29 cellular contexts compared by ENCODE assay signal in the genomic region with DNA sequence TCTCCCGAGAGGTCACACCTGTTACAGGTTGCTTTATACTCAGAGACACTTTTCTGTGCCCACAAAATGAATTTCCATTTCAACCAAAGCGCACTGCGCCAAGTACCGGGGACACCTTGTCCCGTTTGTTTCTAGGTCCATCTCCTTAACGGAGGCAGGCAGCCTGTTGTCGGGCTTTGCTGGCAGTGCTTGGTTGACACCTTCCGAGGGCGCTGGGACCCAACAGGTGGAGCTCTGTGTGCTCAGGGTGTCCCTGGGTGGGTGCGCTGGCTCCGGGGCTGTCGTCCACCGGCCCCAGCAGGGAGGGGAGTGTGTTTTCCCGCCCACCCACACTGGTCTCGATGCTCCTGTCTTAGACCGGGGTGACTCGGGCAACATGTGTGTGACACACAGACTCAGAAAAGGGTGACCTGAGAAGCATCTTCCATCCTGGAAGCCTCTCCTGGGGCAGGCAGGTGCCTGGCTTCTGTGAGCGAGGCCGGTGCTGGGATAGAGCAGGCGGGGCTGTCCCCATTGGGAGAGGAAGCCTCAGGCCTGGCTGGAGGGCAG. TPM values are rescaled to one million over a fixed set of nuclear protein-coding genes. Genes with fewer than 3 reads are reported as not detected.
"Had no signal": no experiment of that assay in that cellular context is flagged by ENCODE, and none has a peak within 500 bp of the region (broad histone marks: within the 10 kb centered on the region; RNA-seq: fewer than 3 reads in every experiment).

No MANE protein-coding gene starts in this region.

- H3K27ac Mint-ChIP-seq: dendritic cell treated with granulocyte-macrophage colony-stimulating factor and Interleukin-4, amounts not matched to agents 40 ng/mL and 50 ng/mL, for 4 days had no signal

- H3K27ac ChIP-seq: colonic mucosa, epithelial cell of prostate, esophagus squamous epithelium, gastrocnemius medialis, heart right ventricle, left lung, lower lobe of right lung had no signal

- ATAC-seq: esophagus mucosa, gastrocnemius medialis, heart right ventricle, left cardiac atrium, left lung, left ventricle myocardium superior, lower lobe of right lung had no signal

- H3K9me3 Mint-ChIP-seq: dendritic cell treated with granulocyte-macrophage colony-stimulating factor and Interleukin-4, amounts not matched to agents 40 ng/mL and 50 ng/mL, for 4 days had no signal

- H3K4me3 ChIP-seq: colonic mucosa, esophagus squamous epithelium, gastrocnemius medialis, heart right ventricle, left lung, lower lobe of right lung had no signal

- DNase-seq: colonic mucosa; cortex of kidney; effector CD4-positive, alpha-beta T cell; effector memory CD4-positive, alpha-beta T cell; erythroblast; esophagus squamous epithelium; foreskin fibroblast; foreskin melanocyte; gastrocnemius medialis; glutamatergic neuron; head of caudate nucleus; heart right ventricle; hippocampal formation; left cardiac atrium; left ventricle myocardium superior; lower lobe of right lung; mesendoderm; midbrain had no signal

- H3K27me3 ChIP-seq: colonic mucosa, esophagus squamous epithelium, gastrocnemius medialis, heart right ventricle, left lung had no signal

- H3K4me3 Mint-ChIP-seq: dendritic cell treated with granulocyte-macrophage colony-stimulating factor and Interleukin-4, amounts not matched to agents 40 ng/mL and 50 ng/mL, for 4 days had no signal

- H3K27me3 Mint-ChIP-seq: dendritic cell treated with granulocyte-macrophage colony-stimulating factor and Interleukin-4, amounts not matched to agents 40 ng/mL and 50 ng/mL, for 4 days had no signal

- H3K36me3 ChIP-seq: colonic mucosa had no signal

- H3K9me3 ChIP-seq: colonic mucosa, esophagus squamous epithelium, gastrocnemius medialis, heart right ventricle, left lung, lower lobe of right lung had no signal

- H3K4me1 ChIP-seq: colonic mucosa, esophagus squamous epithelium, gastrocnemius medialis, heart right ventricle, left lung, lower lobe of right lung had no signal

RNA-seq across cellular contexts. Expression of gene RNU6ATAC, which starts 8.5 kb away (rescaled TPM):
- total RNA-seq: dermis microvascular lymphatic vessel endothelial cell, esophagus squamous epithelium, gastrocnemius medialis, glomerular endothelial cell, kidney epithelial cell, lower leg skin, lung microvascular endothelial cell, mononuclear cell had no signal
- polyA plus RNA-seq: heart right ventricle, keratinocyte had no signal
